11 cellular contexts compared by ENCODE assay signal in genomic region chr19:14775855-14776254, GRCh38. TPM values are rescaled to one million over a fixed set of nuclear protein-coding genes. Genes with fewer than 3 reads are reported as not detected.
DNase-seq lines count a peak whose midpoint lies in the region; ATAC-seq and TF ChIP-seq lines count a peak whose summit lies in the region.
"Had no signal": no experiment of that assay in that cellular context is flagged by ENCODE, and none has a peak within 500 bp of the region (broad histone marks: within the 10 kb centered on the region; RNA-seq: fewer than 3 reads in every experiment).

No MANE protein-coding gene starts in this region.

- peak overlapping the region in 8 of 12 donors; percentile 28 to 60 (median 44) for H3K4me3 ChIP-seq in heart left ventricle

- H3K27me3 ChIP-seq in heart left ventricle = peaks cover 0 to 33% (median 3%) of the 10 kb centered on the region in 9 donors

- H3K36me3 ChIP-seq in heart left ventricle = peaks cover 0 to 18% (median 0%) of the 10 kb centered on the region in 9 donors

- H3K4me3 Mint-ChIP-seq in activated CD4-positive, alpha-beta T cell treated with anti-CD3 and anti-CD28 coated beads for 36 hours = peak overlapping the region; percentile 32
- H3K4me3 Mint-ChIP-seq in stimulated activated effector memory CD8-positive, alpha-beta T cell treated with anti-CD3 and anti-CD28 coated beads, Interleukin-12 subunit alpha, Interleukin-12 subunit beta, amount 100 ng/mL, for 72 hours = peak overlapping the region; percentile 69
- H3K4me3 Mint-ChIP-seq: HFFc6 had no signal

- WGBS in heart left ventricle, 4 donors = 6 to 9% (median 7%) methylated on average over 12 of the region's 12 CpGs

- TF ChIP-seq CTCF in RWPE1 (conservative IDR thresholded peaks at IDR 0.05; ENCODE audit: low read depth) = no peak
- no peak for TF ChIP-seq CTCF in heart left ventricle (IDR thresholded peaks at IDR 0.05)

- H3K36me3 Mint-ChIP-seq in activated CD4-positive, alpha-beta T cell treated with anti-CD3 and anti-CD28 coated beads for 36 hours (ENCODE audit: low read depth) = no peaks in the 10 kb centered on the region
- peaks cover 13% of the 10 kb centered on the region for H3K36me3 Mint-ChIP-seq in stimulated activated effector memory CD8-positive, alpha-beta T cell treated with anti-CD3 and anti-CD28 coated beads, Interleukin-12 subunit alpha, Interleukin-12 subunit beta, amount 100 ng/mL, for 72 hours

- CTCF ChIA-PET in activated CD4-positive, alpha-beta T cell treated with anti-CD3 and anti-CD28 coated beads for 36 hours (lab: Charles Lee) = interaction anchor here (0.6 to 1.5 kb wide), 3 partner anchors 10 to 1378 kb away, joined by 3 to 5 read pairs (median 4); no protein-coding TSS in a partner anchor
- CTCF ChIA-PET in RWPE1 (lab: Yijun Ruan, JAX) = interaction anchor here (0.6 kb wide), 1 partner anchor 47 kb away, joined by 3 read pairs; no protein-coding TSS in a partner anchor

- no peak overlapping the region for H3K27ac Mint-ChIP-seq in activated CD4-positive, alpha-beta T cell treated with anti-CD3 and anti-CD28 coated beads for 36 hours
- H3K27ac Mint-ChIP-seq in stimulated activated effector memory CD8-positive, alpha-beta T cell treated with anti-CD3 and anti-CD28 coated beads, Interleukin-12 subunit alpha, Interleukin-12 subunit beta, amount 100 ng/mL, for 72 hours = peak overlapping the region; percentile 13
- H3K27ac Mint-ChIP-seq: HFFc6 had no signal

- no peak for DNase-seq in activated CD4-positive, alpha-beta T cell treated with anti-CD3 and anti-CD28 coated beads for 36 hours
- DNase-seq in activated CD4-positive, alpha-beta T cell treated with anti-CD3 and anti-CD28 coated beads, Interleukin-2, amount 50 U/mL, for 4 hours = no peak
- no peak for DNase-seq in RWPE1 (ENCODE audit: low spot score)
- peak; percentile 13 to 72 (median 35) for DNase-seq in heart left ventricle
- no peak for DNase-seq in stimulated activated effector memory CD8-positive, alpha-beta T cell treated with anti-CD3 and anti-CD28 coated beads, Interleukin-12 subunit alpha, Interleukin-12 subunit beta, amount 100 ng/mL, for 72 hours (ENCODE audit: low spot score in 2 of 2)
- DNase-seq in GM19240 (ENCODE audit: insufficient read length, low spot score) = no peak
- no peak for DNase-seq in NCI-H1105 (lab: John Stamatoyannopoulos, UW)
- no peak for DNase-seq in SK-N-DZ (ENCODE audit: low spot score)
- DNase-seq: HFFc6 had no signal

- no peaks in the 10 kb centered on the region for H3K9me3 ChIP-seq in heart left ventricle

- H3K27ac ChIP-seq in RWPE1 (peak overlapping the region; percentile 78; the same call in 1 of the 2 replicates), heart left ventricle (peak overlapping the region in 1 of 12 donors; percentile 66)

- H3K9me3 Mint-ChIP-seq in activated CD4-positive, alpha-beta T cell treated with anti-CD3 and anti-CD28 coated beads for 36 hours (ENCODE audit: low read depth) = no peaks in the 10 kb centered on the region
- no peaks in the 10 kb centered on the region for H3K9me3 Mint-ChIP-seq in stimulated activated effector memory CD8-positive, alpha-beta T cell treated with anti-CD3 and anti-CD28 coated beads, Interleukin-12 subunit alpha, Interleukin-12 subunit beta, amount 100 ng/mL, for 72 hours
- H3K9me3 Mint-ChIP-seq: HFFc6 had no signal

- POLR2A ChIA-PET in activated CD4-positive, alpha-beta T cell treated with anti-CD3 and anti-CD28 coated beads for 36 hours (lab: Charles Lee) = interaction anchor here (0.6 kb wide), 1 partner anchor 15 kb away, joined by 5 read pairs; no protein-coding TSS in a partner anchor
- POLR2A ChIA-PET in RWPE1 (lab: Yijun Ruan, JAX; ENCODE audit: low non-redundant PET) = no interaction called here

- peaks cover 33% of the 10 kb centered on the region for H3K27me3 Mint-ChIP-seq in activated CD4-positive, alpha-beta T cell treated with anti-CD3 and anti-CD28 coated beads for 36 hours

- no peak for TF ChIP-seq POLR2A in heart left ventricle (IDR thresholded peaks at IDR 0.05)

- intact Hi-C loops in activated CD4-positive, alpha-beta T cell treated with anti-CD3 and anti-CD28 coated beads for 36 hours (cut with DNase I, micrococcal nuclease) = no loop called here
- intact Hi-C loops in heart left ventricle (cut with DNase I) = no loop called here

- peaks cover 0 to 10% (median 0%) of the 10 kb centered on the region in 12 donors for H3K4me1 ChIP-seq in heart left ventricle

- H3K4me1 Mint-ChIP-seq in activated CD4-positive, alpha-beta T cell treated with anti-CD3 and anti-CD28 coated beads for 36 hours = peaks cover 11% of the 10 kb centered on the region
- peaks cover 7% of the 10 kb centered on the region for H3K4me1 Mint-ChIP-seq in stimulated activated effector memory CD8-positive, alpha-beta T cell treated with anti-CD3 and anti-CD28 coated beads, Interleukin-12 subunit alpha, Interleukin-12 subunit beta, amount 100 ng/mL, for 72 hours

- ATAC-seq in activated CD4-positive, alpha-beta T cell treated with anti-CD3 and anti-CD28 coated beads for 36 hours = no peak
- ATAC-seq in heart left ventricle = peak in 1 of 4 donors; percentile 26
- no peak for ATAC-seq in stimulated activated effector memory CD8-positive, alpha-beta T cell treated with anti-CD3 and anti-CD28 coated beads, Interleukin-12 subunit alpha, Interleukin-12 subunit beta, amount 100 ng/mL, for 72 hours

RNA-seq across cellular contexts. Expression of gene ADGRE2, which starts 2.5 kb away (rescaled TPM):
- total RNA-seq in activated CD4-positive, alpha-beta T cell treated with anti-CD3 and anti-CD28 coated beads for 36 hours = under 1 TPM; 0.75 to 0.95 TPM
- total RNA-seq in heart left ventricle = 10 to 100 TPM in 1 of 9 donors, 1 to 10 TPM in 3, under 1 TPM in 5; 0.40 to 11.6 (median 1.00) TPM
- polyA plus RNA-seq in heart left ventricle = under 1 TPM; 0.83 to 0.84 TPM
- polyA plus RNA-seq in SK-N-DZ (2014; cell fraction: cytosol; rRNA removed) = not detected in 2 replicates
- polyA plus RNA-seq in SK-N-DZ (2014; cell fraction: nucleus; rRNA removed) = not detected in 2 replicates
- total RNA-seq: pulmonary artery endothelial cell had no signal

RNA-seq across cellular contexts. Expression of gene OR7A5, which starts 59.1 kb away (rescaled TPM):
- not detected for total RNA-seq in activated CD4-positive, alpha-beta T cell treated with anti-CD3 and anti-CD28 coated beads for 36 hours
- total RNA-seq in heart left ventricle = not detected
- polyA plus RNA-seq in heart left ventricle = not detected
- not detected in 2 replicates for polyA plus RNA-seq in SK-N-DZ (2014; cell fraction: cytosol; rRNA removed)
- not detected in 2 replicates for polyA plus RNA-seq in SK-N-DZ (2014; cell fraction: nucleus; rRNA removed)
- total RNA-seq: dermis blood vessel endothelial cell, HFFc6, pulmonary artery endothelial cell had no signal

RNA-seq across cellular contexts. Expression of gene OR7C1, which starts 59.1 kb away (rescaled TPM):
- total RNA-seq in activated CD4-positive, alpha-beta T cell treated with anti-CD3 and anti-CD28 coated beads for 36 hours = not detected
- under 1 TPM in 3 of 9 donors, not detected in 6; 0.02 to 0.28 (median 0.17) TPM for total RNA-seq in heart left ventricle
- not detected for polyA plus RNA-seq in heart left ventricle
- not detected in 2 replicates for polyA plus RNA-seq in SK-N-DZ (2014; cell fraction: cytosol; rRNA removed)
- not detected in 2 replicates for polyA plus RNA-seq in SK-N-DZ (2014; cell fraction: nucleus; rRNA removed)
- total RNA-seq: dermis blood vessel endothelial cell, HFFc6, pulmonary artery endothelial cell had no signal

Comparison
In these comparisons a context has a peak if more than half of its experiments do, and no peak if none do; other contexts are left out.
1. DNase-seq: peak in heart left ventricle (5 of 5); none in activated CD4-positive, alpha-beta T cell treated with anti-CD3 and anti-CD28 coated beads for 36 hours (single experiment), activated CD4-positive, alpha-beta T cell treated with anti-CD3 and anti-CD28 coated beads, Interleukin-2, amount 50 U/mL, for 4 hours (0 of 2), RWPE1 (single experiment), stimulated activated effector memory CD8-positive, alpha-beta T cell treated with anti-CD3 and anti-CD28 coated beads, Interleukin-12 subunit alpha, Interleukin-12 subunit beta, amount 100 ng/mL, for 72 hours (0 of 2), GM19240 (single experiment), NCI-H1105 (single experiment) and SK-N-DZ (single experiment).